Comparison of ENCODE assay signal across 8 cellular contexts in genomic region chr22:31344369-31345330, GRCh38. TPM values are rescaled to one million over a fixed set of nuclear protein-coding genes. Genes with fewer than 3 reads are reported as not detected.
DNase-seq lines count a peak whose midpoint lies in the region; ATAC-seq and TF ChIP-seq lines count a peak whose summit lies in the region.

No MANE protein-coding gene starts in this region.

- H3K36me3 ChIP-seq in thoracic aorta, result peaks cover 5% of the 10 kb centered on the region

- peak overlapping the region; percentile 40 to 66 for H3K27ac ChIP-seq in thoracic aorta

- H3K4me3 ChIP-seq in thoracic aorta, result peak overlapping the region; percentile 91

- peak; percentile 21 to 68 for DNase-seq in NCI-H526 (lab: John Stamatoyannopoulos, UW)
- no peak for DNase-seq in NCI-H526 treated with DMSO at 0.1 percent for 48 hours (lab: John Stamatoyannopoulos, UW)
- peak; percentile 9 for DNase-seq in activated CD4-positive, alpha-beta T cell treated with anti-CD3 and anti-CD28 coated beads for 1 hour
- peak; percentile 11 for DNase-seq in effector CD4-positive, alpha-beta T cell
- peak; percentile 54 for DNase-seq in mucosa of gallbladder (ENCODE audit: low spot score)
- no peak for DNase-seq in thoracic aorta (ENCODE audit: low spot score)
- no peak for DNase-seq in putamen (ENCODE audit: low spot score)

- no peaks in the 10 kb centered on the region for H3K9me3 ChIP-seq in thoracic aorta

- no peak for ATAC-seq in thoracic aorta (ENCODE audit: insufficient number of reproducible peaks, low FRiP score, low read depth)
- no peak for ATAC-seq in HG03159 (IDR thresholded peaks at IDR 0.05; ENCODE audit: unreplicated experiment)

- no peak for TF ChIP-seq CTCF in thoracic aorta (IDR thresholded peaks at IDR 0.05)

- H3K4me1 ChIP-seq in thoracic aorta (ENCODE audit: control insufficient read depth in 1 of 2, low read depth in 2 of 2), result peaks cover 22 to 40% of the 10 kb centered on the region in 2 donors

- H3K27me3 ChIP-seq in thoracic aorta (replicated peaks; ENCODE audit: insufficient read depth), result no peaks in the 10 kb centered on the region

RNA-seq across cellular contexts. Expression of gene PATZ1, which starts 1.5 kb away (rescaled TPM):
- total RNA-seq in mucosa of gallbladder (61.4 TPM), thoracic aorta (10 to 100 TPM; 14.6 to 15.2 TPM)

RNA-seq across cellular contexts. Expression of gene PIK3IP1, which starts 52.4 kb away (rescaled TPM):
- total RNA-seq in mucosa of gallbladder (48.0 TPM), thoracic aorta (10 to 100 TPM; 56.3 to 57.9 TPM)

RNA-seq across cellular contexts. Expression of gene DRG1, which starts 54.8 kb away (rescaled TPM):
- total RNA-seq in mucosa of gallbladder (45.6 TPM), thoracic aorta (10 to 100 TPM; 37.5 to 38.8 TPM)

Comparison
In these comparisons a context has a peak if more than half of its experiments do, and no peak if none do; other contexts are left out.
1. DNase-seq: peak in NCI-H526 (2 of 2), activated CD4-positive, alpha-beta T cell treated with anti-CD3 and anti-CD28 coated beads for 1 hour (single experiment), effector CD4-positive, alpha-beta T cell (single experiment) and mucosa of gallbladder (single experiment); none in NCI-H526 treated with DMSO at 0.1 percent for 48 hours (single experiment), thoracic aorta (single experiment) and putamen (single experiment).